In the genomic region with DNA sequence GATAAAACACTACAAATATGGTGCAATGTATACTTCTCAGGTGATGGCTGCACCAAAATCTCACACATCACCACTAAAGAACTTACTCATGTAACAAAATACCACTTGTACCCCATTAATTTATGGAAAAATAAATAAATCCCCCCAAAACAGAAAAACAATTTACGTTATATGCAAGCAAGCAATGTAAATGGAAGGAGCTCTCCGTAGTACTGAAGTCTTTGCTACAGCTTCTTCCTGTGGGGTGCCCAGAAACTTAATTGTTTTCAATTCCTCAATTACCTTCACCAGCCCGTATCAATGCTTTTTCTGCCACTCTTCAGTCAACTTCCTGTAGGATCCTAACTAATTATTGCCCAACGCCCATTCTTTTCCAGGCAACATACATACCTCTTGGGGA, we compare ENCODE assay signal across 2 cellular contexts.
TF ChIP-seq lines count a peak whose summit lies in the region.

No MANE protein-coding gene starts in this region.

TF ChIP-seq in SK-N-SH, 30 proteins besides CTCF, POLR2A, EP300 and RAD21 (continued from another document):
- TF ChIP-seq, protein P1, sequence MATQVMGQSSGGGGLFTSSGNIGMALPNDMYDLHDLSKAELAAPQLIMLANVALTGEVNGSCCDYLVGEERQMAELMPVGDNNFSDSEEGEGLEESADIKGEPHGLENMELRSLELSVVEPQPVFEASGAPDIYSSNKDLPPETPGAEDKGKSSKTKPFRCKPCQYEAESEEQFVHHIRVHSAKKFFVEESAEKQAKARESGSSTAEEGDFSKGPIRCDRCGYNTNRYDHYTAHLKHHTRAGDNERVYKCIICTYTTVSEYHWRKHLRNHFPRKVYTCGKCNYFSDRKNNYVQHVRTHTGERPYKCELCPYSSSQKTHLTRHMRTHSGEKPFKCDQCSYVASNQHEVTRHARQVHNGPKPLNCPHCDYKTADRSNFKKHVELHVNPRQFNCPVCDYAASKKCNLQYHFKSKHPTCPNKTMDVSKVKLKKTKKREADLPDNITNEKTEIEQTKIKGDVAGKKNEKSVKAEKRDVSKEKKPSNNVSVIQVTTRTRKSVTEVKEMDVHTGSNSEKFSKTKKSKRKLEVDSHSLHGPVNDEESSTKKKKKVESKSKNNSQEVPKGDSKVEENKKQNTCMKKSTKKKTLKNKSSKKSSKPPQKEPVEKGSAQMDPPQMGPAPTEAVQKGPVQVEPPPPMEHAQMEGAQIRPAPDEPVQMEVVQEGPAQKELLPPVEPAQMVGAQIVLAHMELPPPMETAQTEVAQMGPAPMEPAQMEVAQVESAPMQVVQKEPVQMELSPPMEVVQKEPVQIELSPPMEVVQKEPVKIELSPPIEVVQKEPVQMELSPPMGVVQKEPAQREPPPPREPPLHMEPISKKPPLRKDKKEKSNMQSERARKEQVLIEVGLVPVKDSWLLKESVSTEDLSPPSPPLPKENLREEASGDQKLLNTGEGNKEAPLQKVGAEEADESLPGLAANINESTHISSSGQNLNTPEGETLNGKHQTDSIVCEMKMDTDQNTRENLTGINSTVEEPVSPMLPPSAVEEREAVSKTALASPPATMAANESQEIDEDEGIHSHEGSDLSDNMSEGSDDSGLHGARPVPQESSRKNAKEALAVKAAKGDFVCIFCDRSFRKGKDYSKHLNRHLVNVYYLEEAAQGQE (IDR thresholded peaks at IDR 0.05; ENCODE audit: low read depth, low read length), result peak; percentile 86

TF ChIP-seq in SK-N-SH treated with all-trans-retinoic acid at 6 μM for 48 hours, 23 proteins besides CTCF, POLR2A, EP300 and RAD21 (continued from another document):
- TF ChIP-seq, protein P2, sequence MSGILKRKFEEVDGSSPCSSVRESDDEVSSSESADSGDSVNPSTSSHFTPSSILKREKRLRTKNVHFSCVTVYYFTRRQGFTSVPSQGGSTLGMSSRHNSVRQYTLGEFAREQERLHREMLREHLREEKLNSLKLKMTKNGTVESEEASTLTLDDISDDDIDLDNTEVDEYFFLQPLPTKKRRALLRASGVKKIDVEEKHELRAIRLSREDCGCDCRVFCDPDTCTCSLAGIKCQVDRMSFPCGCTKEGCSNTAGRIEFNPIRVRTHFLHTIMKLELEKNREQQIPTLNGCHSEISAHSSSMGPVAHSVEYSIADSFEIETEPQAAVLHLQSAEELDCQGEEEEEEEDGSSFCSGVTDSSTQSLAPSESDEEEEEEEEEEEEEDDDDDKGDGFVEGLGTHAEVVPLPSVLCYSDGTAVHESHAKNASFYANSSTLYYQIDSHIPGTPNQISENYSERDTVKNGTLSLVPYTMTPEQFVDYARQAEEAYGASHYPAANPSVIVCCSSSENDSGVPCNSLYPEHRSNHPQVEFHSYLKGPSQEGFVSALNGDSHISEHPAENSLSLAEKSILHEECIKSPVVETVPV (CRISPR knock-in tag; IDR thresholded peaks at IDR 0.05), result no peak
- TF ChIP-seq, protein P3, sequence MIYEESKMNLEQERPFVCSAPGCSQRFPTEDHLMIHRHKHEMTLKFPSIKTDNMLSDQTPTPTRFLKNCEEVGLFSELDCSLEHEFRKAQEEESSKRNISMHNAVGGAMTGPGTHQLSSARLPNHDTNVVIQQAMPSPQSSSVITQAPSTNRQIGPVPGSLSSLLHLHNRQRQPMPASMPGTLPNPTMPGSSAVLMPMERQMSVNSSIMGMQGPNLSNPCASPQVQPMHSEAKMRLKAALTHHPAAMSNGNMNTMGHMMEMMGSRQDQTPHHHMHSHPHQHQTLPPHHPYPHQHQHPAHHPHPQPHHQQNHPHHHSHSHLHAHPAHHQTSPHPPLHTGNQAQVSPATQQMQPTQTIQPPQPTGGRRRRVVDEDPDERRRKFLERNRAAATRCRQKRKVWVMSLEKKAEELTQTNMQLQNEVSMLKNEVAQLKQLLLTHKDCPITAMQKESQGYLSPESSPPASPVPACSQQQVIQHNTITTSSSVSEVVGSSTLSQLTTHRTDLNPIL (CRISPR knock-in tag; IDR thresholded peaks at IDR 0.05; ENCODE audit: low read depth), result no peak
- TF ChIP-seq GLIS3 (CRISPR knock-in tag; IDR thresholded peaks at IDR 0.05), result no peak
- no peak for TF ChIP-seq TCF4 (CRISPR knock-in tag; IDR thresholded peaks at IDR 0.05; ENCODE audit: borderline replicate concordance)
- TF ChIP-seq ZNF565 (CRISPR knock-in tag; conservative IDR thresholded peaks at IDR 0.05; ENCODE audit: low read depth), result no peak
- TF ChIP-seq ZNF8 (CRISPR knock-in tag; IDR thresholded peaks at IDR 0.05), result no peak
- TF ChIP-seq PPARA (CRISPR knock-in tag; IDR thresholded peaks at IDR 0.05; ENCODE audit: borderline replicate concordance), result no peak
- TF ChIP-seq, protein P4, sequence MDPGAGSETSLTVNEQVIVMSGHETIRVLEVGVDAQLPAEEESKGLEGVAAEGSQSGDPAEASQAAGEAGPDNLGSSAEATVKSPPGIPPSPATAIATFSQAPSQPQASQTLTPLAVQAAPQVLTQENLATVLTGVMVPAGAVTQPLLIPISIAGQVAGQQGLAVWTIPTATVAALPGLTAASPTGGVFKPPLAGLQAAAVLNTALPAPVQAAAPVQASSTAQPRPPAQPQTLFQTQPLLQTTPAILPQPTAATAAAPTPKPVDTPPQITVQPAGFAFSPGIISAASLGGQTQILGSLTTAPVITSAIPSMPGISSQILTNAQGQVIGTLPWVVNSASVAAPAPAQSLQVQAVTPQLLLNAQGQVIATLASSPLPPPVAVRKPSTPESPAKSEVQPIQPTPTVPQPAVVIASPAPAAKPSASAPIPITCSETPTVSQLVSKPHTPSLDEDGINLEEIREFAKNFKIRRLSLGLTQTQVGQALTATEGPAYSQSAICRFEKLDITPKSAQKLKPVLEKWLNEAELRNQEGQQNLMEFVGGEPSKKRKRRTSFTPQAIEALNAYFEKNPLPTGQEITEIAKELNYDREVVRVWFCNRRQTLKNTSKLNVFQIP (CRISPR knock-in tag; IDR thresholded peaks at IDR 0.05; ENCODE audit: borderline replicate concordance, low read depth), result no peak
- TF ChIP-seq ZFP3 (CRISPR knock-in tag; IDR thresholded peaks at IDR 0.05), result no peak
- TF ChIP-seq SNAI2 (CRISPR knock-in tag; IDR thresholded peaks at IDR 0.05), result no peak
- TF ChIP-seq OSR1 (CRISPR knock-in tag; IDR thresholded peaks at IDR 0.05), result no peak
- TF ChIP-seq RARB (CRISPR knock-in tag; IDR thresholded peaks at IDR 0.05), result no peak
